ENCODE assay signal across 9 cellular contexts in genomic region chr1:19606817-19607706, GRCh38. TPM values are rescaled to one million over a fixed set of nuclear protein-coding genes. Genes with fewer than 3 reads are reported as not detected.
DNase-seq lines count a peak whose midpoint lies in the region; ATAC-seq and TF ChIP-seq lines count a peak whose summit lies in the region.
"Had no signal": no experiment of that assay in that cellular context is flagged by ENCODE, and none has a peak within 500 bp of the region (broad histone marks: within the 10 kb centered on the region; RNA-seq: fewer than 3 reads in every experiment).

No MANE protein-coding gene starts in this region.

- H4K20me1 ChIP-seq in IMR-90 (ENCODE audit: insufficient read depth, low read length): peaks cover 61% of the 10 kb centered on the region

- H3K4me3 ChIP-seq in IMR-90 (ENCODE audit: insufficient read depth, low read depth, low read length): no peak overlapping the region
- H3K4me3 ChIP-seq: lung had no signal

- H2AK5ac ChIP-seq in IMR-90 (ENCODE audit: low read depth, low read length): no peak overlapping the region

- no TSS peak for BruUV-seq in IMR-90 (replicated peaks; lab: Mats Ljungman, UMichigan)

- no peak for TF ChIP-seq POLR2A in IMR-90 (IDR thresholded peaks at IDR 0.05; ENCODE audit: low read depth, low read length)

- no peaks in the 10 kb centered on the region for H3K27me3 ChIP-seq in IMR-90 (ENCODE audit: control insufficient read depth, insufficient read depth, low read length)

- peaks cover 6% of the 10 kb centered on the region for H3K36me3 ChIP-seq in IMR-90 (ENCODE audit: control insufficient read depth, insufficient read depth, low read length)

- H2AK9ac ChIP-seq in IMR-90 (replicated peaks; ENCODE audit: low read depth, low read length, poor library complexity): no peak overlapping the region

- H3K9me3 ChIP-seq in IMR-90 (ENCODE audit: control insufficient read depth, insufficient read depth, low read length): no peaks in the 10 kb centered on the region

- no peak overlapping the region for H3K9ac ChIP-seq in IMR-90 (ENCODE audit: low read depth, low read length)

- POLR2A ChIA-PET in IMR-90 (lab: Charles Lee; ENCODE audit: unreplicated experiment): no interaction called here

- no peak for TF ChIP-seq RAD21 in IMR-90 (IDR thresholded peaks at IDR 0.05; ENCODE audit: low read length)

- no peak overlapping the region for H3K27ac ChIP-seq in IMR-90 (ENCODE audit: insufficient read depth, low read length)

- in situ Hi-C loops in IMR-90 (cut with MboI; ENCODE audit: low sequenced_read_pairs): no loop called here

- no peak overlapping the region for H3K4ac ChIP-seq in IMR-90 (ENCODE audit: low read depth, low read length)

- no peak overlapping the region for H3K14ac ChIP-seq in IMR-90 (replicated peaks; ENCODE audit: low read depth, low read length)

- H3K4me2 ChIP-seq in IMR-90 (ENCODE audit: low read depth, low read length): peak overlapping the region; percentile 55

- no peak overlapping the region for H2BK20ac ChIP-seq in IMR-90 (ENCODE audit: low read depth, low read length)

- 0% methylated on average over 2 of the region's 5 CpGs; no CpG with 5 or more reads in 1 of the 2 experiments for WGBS in IMR-90 (ENCODE audit: extremely low coverage in 2 of 2, insufficient read length in 1 of 2), 2 experiments

- H2BK15ac ChIP-seq in IMR-90 (ENCODE audit: low read depth, low read length): no peak overlapping the region

- no peak overlapping the region for H4K5ac ChIP-seq in IMR-90 (ENCODE audit: low read depth, low read length)

- CTCF ChIA-PET in IMR-90 (lab: Yijun Ruan, JAX): interaction anchor here (0.6 kb wide), 1 partner anchor 214 kb away, joined by 4 read pairs; no protein-coding TSS in a partner anchor

- TF ChIP-seq CTCF in IMR-90 (conservative IDR thresholded peaks at IDR 0.05; ENCODE audit: low read depth, low read length): no peak

- H3K79me1 ChIP-seq in IMR-90 (ENCODE audit: low read depth in 1 of 2, low read length in 2 of 2): peaks cover 33 to 70% of the 10 kb centered on the region in 2 experiments

- no peak overlapping the region for H2AFZ ChIP-seq in IMR-90 (replicated peaks; ENCODE audit: low read length, poor library complexity)

- H3K18ac ChIP-seq in IMR-90 (ENCODE audit: low read depth, low read length): no peak overlapping the region

- no peak overlapping the region for H3K56ac ChIP-seq in IMR-90 (ENCODE audit: extremely low read depth, insufficient read depth, low read length)

- ATAC-seq in IMR-90 (ENCODE audit: low read depth) (peak; percentile 44), HG03520 (IDR thresholded peaks at IDR 0.05; ENCODE audit: unreplicated experiment) (no peak)

- H4K91ac ChIP-seq in IMR-90 (ENCODE audit: insufficient read depth, low read depth, low read length): no peak overlapping the region

- H3K23ac ChIP-seq in IMR-90 (ENCODE audit: low read depth, low read length): no peak overlapping the region

- H4K8ac ChIP-seq in IMR-90 (ENCODE audit: low read depth in 2 of 2, low read length in 2 of 2): no peak overlapping the region

- no peak overlapping the region for H2BK5ac ChIP-seq in IMR-90 (ENCODE audit: low read depth, low read length, poor library complexity, severe bottlenecking)

- peaks cover 5% of the 10 kb centered on the region for H3K9me1 ChIP-seq in IMR-90 (ENCODE audit: insufficient read depth, low read length)

- dilution Hi-C loops in IMR-90 (cut with HindIII; ENCODE audit: low sequenced_read_pairs, unreplicated experiment): no loop called here

- H3K4me1 ChIP-seq in IMR-90 (ENCODE audit: control insufficient read depth, insufficient read depth, low read length): peaks cover 6% of the 10 kb centered on the region

- no peak overlapping the region for H2BK120ac ChIP-seq in IMR-90 (ENCODE audit: low read depth, low read length)

- intact Hi-C loops in IMR-90 (cut with micrococcal nuclease): no loop called here

- DNase-seq in IMR-90 (peak; percentile 8), HT-29 (ENCODE audit: low spot score) (no peak), C1 segment of cervical spinal cord (lab: John Stamatoyannopoulos, UW) (no peak), NCI-H526 (lab: John Stamatoyannopoulos, UW) (no peak)
- DNase-seq in activated CD4-positive, alpha-beta T cell treated with anti-CD3 and anti-CD28 coated beads, Interleukin-2, amount 50 U/mL, for 1 hour: peak; percentile 47
- DNase-seq in effector CD4-positive, alpha-beta T cell: peak; percentile 62
- peak in 2 of 3 experiments; percentile 8 to 17 for DNase-seq in stimulated activated CD4-positive, alpha-beta T cell treated with anti-CD3 and anti-CD28 coated beads, TNF-alpha, amount 100 ng/mL, for 24 hours (ENCODE audit: low read depth in 3 of 3)

TF ChIP-seq in IMR-90, 13 proteins besides CTCF, POLR2A, EP300 and RAD21:
- TF ChIP-seq USF2 (IDR thresholded peaks at IDR 0.05; ENCODE audit: low read depth, low read length) (no peak), SMC3 (IDR thresholded peaks at IDR 0.05; ENCODE audit: low read depth, low read length) (no peak), BHLHE40 (IDR thresholded peaks at IDR 0.05; ENCODE audit: low read depth, low read length) (no peak), CEBPB (IDR thresholded peaks at IDR 0.05; ENCODE audit: low read depth, low read length) (no peak), FOS (IDR thresholded peaks at IDR 0.05; ENCODE audit: low read depth, low read length) (no peak), RCOR1 (IDR thresholded peaks at IDR 0.05; ENCODE audit: insufficient replicate concordance, low read length) (no peak), MAZ (IDR thresholded peaks at IDR 0.05; ENCODE audit: borderline replicate concordance, low read depth, low read length) (no peak), RFX5 (IDR thresholded peaks at IDR 0.05; ENCODE audit: low read depth, low read length) (no peak), MAFK (IDR thresholded peaks at IDR 0.05; ENCODE audit: low read depth, low read length) (no peak), CHD1 (IDR thresholded peaks at IDR 0.05; ENCODE audit: low read depth, low read length) (no peak), ELK1 (IDR thresholded peaks at IDR 0.05; ENCODE audit: borderline replicate concordance, low read depth, low read length) (no peak), NFE2L2 (IDR thresholded peaks at IDR 0.05; ENCODE audit: low read depth, low read length) (no peak), MXI1 (IDR thresholded peaks at IDR 0.05; ENCODE audit: borderline replicate concordance, low read depth, low read length) (no peak)

RNA-seq across cellular contexts. Expression of gene NBL1, which starts 37.0 kb away (rescaled TPM):
- total RNA-seq in IMR-90 (2012; rRNA removed): 12.5 and 14.0 TPM in 2 replicates
- polyA plus RNA-seq in IMR-90 (2012; rRNA removed): 54.2 and 62.7 TPM in 2 replicates
- 30.4 and 44.0 TPM in 2 replicates for polyA plus RNA-seq in IMR-90 (2012; cell fraction: cytosol; rRNA removed)
- 13.3 and 30.2 TPM in 2 replicates for polyA plus RNA-seq in IMR-90 (2012; cell fraction: nucleus; rRNA removed; ENCODE audit: low replicate concordance)
- 62.3 and 80.6 TPM in 2 replicates for total RNA-seq in HT-29 (2014; rRNA removed; shearing (Covaris generic))

RNA-seq across cellular contexts. Expression of gene HTR6, which starts 57.6 kb away (rescaled TPM):
- total RNA-seq in IMR-90 (2012; rRNA removed): not detected in 2 replicates
- polyA plus RNA-seq in IMR-90 (2012; rRNA removed): not detected in 2 replicates
- not detected in 2 replicates for polyA plus RNA-seq in IMR-90 (2012; cell fraction: cytosol; rRNA removed)
- 0.08 TPM in 1 of 2 replicates, not detected in the other for polyA plus RNA-seq in IMR-90 (2012; cell fraction: nucleus; rRNA removed; ENCODE audit: low replicate concordance)
- 0.42 TPM in 1 of 2 replicates, not detected in the other for total RNA-seq in HT-29 (2014; rRNA removed; shearing (Covaris generic))
- total RNA-seq: lung had no signal
- polyA plus RNA-seq: lung had no signal

Comparison
In these comparisons a context has a peak if more than half of its experiments do, and no peak if none do; other contexts are left out.
1. DNase-seq: peak in IMR-90 (single experiment), activated CD4-positive, alpha-beta T cell treated with anti-CD3 and anti-CD28 coated beads, Interleukin-2, amount 50 U/mL, for 1 hour (single experiment), effector CD4-positive, alpha-beta T cell (single experiment) and stimulated activated CD4-positive, alpha-beta T cell treated with anti-CD3 and anti-CD28 coated beads, TNF-alpha, amount 100 ng/mL, for 24 hours (2 of 3); none in HT-29 (single experiment), C1 segment of cervical spinal cord (0 of 14) and NCI-H526 (0 of 2).